In the genomic region with DNA sequence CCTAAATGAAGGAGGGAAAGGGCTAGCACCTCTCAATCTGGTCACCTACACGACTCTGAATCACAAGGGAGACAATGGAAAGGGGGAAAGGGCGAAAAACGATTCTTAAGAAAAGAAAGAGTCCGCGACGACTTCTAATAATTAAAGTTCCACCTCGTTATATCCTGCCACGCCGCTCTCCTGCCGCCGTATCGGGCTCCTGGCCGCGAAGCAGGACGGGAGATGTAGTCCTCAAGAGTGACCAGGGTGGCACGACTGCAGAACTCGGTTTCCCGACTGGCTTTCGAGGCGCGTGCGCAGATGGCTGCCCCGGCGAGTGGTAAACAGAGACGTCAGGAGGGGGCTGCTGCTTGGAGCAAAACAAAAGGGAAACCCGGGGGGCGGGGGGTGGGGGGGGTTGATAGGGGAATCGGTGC, we compare ENCODE assay signal across 8 cellular contexts. TPM values are rescaled to one million over a fixed set of nuclear protein-coding genes. Genes with fewer than 3 reads are reported as not detected.
DNase-seq lines count a peak whose midpoint lies in the region; ATAC-seq and TF ChIP-seq lines count a peak whose summit lies in the region.

A gene with protein sequence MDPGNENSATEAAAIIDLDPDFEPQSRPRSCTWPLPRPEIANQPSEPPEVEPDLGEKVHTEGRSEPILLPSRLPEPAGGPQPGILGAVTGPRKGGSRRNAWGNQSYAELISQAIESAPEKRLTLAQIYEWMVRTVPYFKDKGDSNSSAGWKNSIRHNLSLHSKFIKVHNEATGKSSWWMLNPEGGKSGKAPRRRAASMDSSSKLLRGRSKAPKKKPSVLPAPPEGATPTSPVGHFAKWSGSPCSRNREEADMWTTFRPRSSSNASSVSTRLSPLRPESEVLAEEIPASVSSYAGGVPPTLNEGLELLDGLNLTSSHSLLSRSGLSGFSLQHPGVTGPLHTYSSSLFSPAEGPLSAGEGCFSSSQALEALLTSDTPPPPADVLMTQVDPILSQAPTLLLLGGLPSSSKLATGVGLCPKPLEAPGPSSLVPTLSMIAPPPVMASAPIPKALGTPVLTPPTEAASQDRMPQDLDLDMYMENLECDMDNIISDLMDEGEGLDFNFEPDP (plus strand): TSS at position 297 of the 416 bp plus-strand sequence. CDS start 678 bp downstream, outside the sequence.

- ATAC-seq in GM19351 (IDR thresholded peaks at IDR 0.05; ENCODE audit: unreplicated experiment) (peak; percentile 94), HG03521 (IDR thresholded peaks at IDR 0.05; ENCODE audit: unreplicated experiment) (peak; percentile 95)

- no peak for TF ChIP-seq CTCF in BJ (IDR thresholded peaks at IDR 0.05; ENCODE audit: insufficient read depth, low read depth, low read length)
- TF ChIP-seq CTCF in lower leg skin (IDR thresholded peaks at IDR 0.05) = no peak

- H3K4me3 ChIP-seq in BJ (ENCODE audit: low read depth, low read length) = peak within 1 kb of the TSS; percentile 66
- H3K4me3 ChIP-seq in lower leg skin (ENCODE audit: low read depth, poor library complexity, severe bottlenecking) = peak within 1 kb of the TSS; percentile 15

- POLR2A ChIA-PET in BJ (lab: Charles Lee) = no interaction called here

- no peaks in the 10 kb centered on the region for H3K36me3 ChIP-seq in BJ (ENCODE audit: control insufficient read depth, insufficient read depth, low read length)

- peak; percentile 30 for DNase-seq in BJ (ENCODE audit: low read depth)
- DNase-seq in NCI-H748 (lab: John Stamatoyannopoulos, UW; ENCODE audit: unreplicated experiment) = peak; percentile 89
- DNase-seq in activated CD4-positive, alpha-beta T cell treated with anti-CD3 and anti-CD28 coated beads, Interleukin-2, amount 50 U/mL, for 24 hours (ENCODE audit: low read depth in 1 of 2, low spot score in 1 of 2) = peak; percentile 64 to 78
- DNase-seq in dermis blood vessel endothelial cell = peak; percentile 90
- peak; percentile 87 to 97 for DNase-seq in lower leg skin (ENCODE audit: low spot score in 2 of 2)
- DNase-seq in stimulated activated CD4-positive, alpha-beta T cell treated with anti-CD3 and anti-CD28 coated beads, Interleukin-4, amount 100 ng/mL, for 4 hours = peak; percentile 80 to 87

- H3K27me3 ChIP-seq in BJ (ENCODE audit: control insufficient read depth, insufficient read depth, low read length) = no peaks in the 10 kb centered on the region; the same call in 1 of the 2 replicates

- no peak for TF ChIP-seq POLR2A in lower leg skin (IDR thresholded peaks at IDR 0.05)

- 1 to 12% methylated on average over 28 of the region's 28 CpGs for WGBS in lower leg skin, 2 donors

- CTCF ChIA-PET in BJ (lab: Yijun Ruan, JAX) = interaction anchor here (0.7 kb wide), 1 partner anchor 9 kb away, joined by 3 read pairs; no protein-coding TSS in a partner anchor

- intact Hi-C loops in lower leg skin (cut with DNase I; ENCODE audit: low total_unique reads) = no loop called here

RNA-seq across cellular contexts. Expression of the gene that starts here (rescaled TPM):
- polyA plus RNA-seq in BJ (2011; rRNA removed) = 2.1 and 2.4 TPM in 2 replicates
- polyA minus RNA-seq in BJ (2011; rRNA and poly(A)+ RNA removed) = 2.1 and 3.3 TPM in 2 replicates
- total RNA-seq in dermis blood vessel endothelial cell = 7.3 and 8.2 TPM in 2 replicates
- total RNA-seq in lower leg skin = 10 to 100 TPM; 17.7 to 29.9 (median 23.3) TPM

Comparison
In these comparisons a context has a peak if more than half of its experiments do, and no peak if none do; other contexts are left out.
1. Peak in every context shown above with its lines: DNase-seq, ATAC-seq and H3K4me3 ChIP-seq.
2. DNase-seq: peak in every context shown above with its lines; median percentile 92 in lower leg skin; 90 in dermis blood vessel endothelial cell; 89 in NCI-H748; 84 in stimulated activated CD4-positive, alpha-beta T cell treated with anti-CD3 and anti-CD28 coated beads, Interleukin-4, amount 100 ng/mL, for 4 hours; 71 in activated CD4-positive, alpha-beta T cell treated with anti-CD3 and anti-CD28 coated beads, Interleukin-2, amount 50 U/mL, for 24 hours; 30 in BJ.